ENCODE assay signal across 16 cellular contexts in genomic region chr16:85124636-85125346, GRCh38. TPM values are rescaled to one million over a fixed set of nuclear protein-coding genes. Genes with fewer than 3 reads are reported as not detected.
DNase-seq lines count a peak whose midpoint lies in the region; ATAC-seq and TF ChIP-seq lines count a peak whose summit lies in the region.
"Had no signal": no experiment of that assay in that cellular context is flagged by ENCODE, and none has a peak within 500 bp of the region (broad histone marks: within the 10 kb centered on the region; RNA-seq: fewer than 3 reads in every experiment).

No MANE protein-coding gene starts in this region.

- no TSS peak for BruUV-seq in IMR-90 (replicated peaks; lab: Mats Ljungman, UMichigan)

- TF ChIP-seq CTCF in IMR-90 (conservative IDR thresholded peaks at IDR 0.05; ENCODE audit: low read depth, low read length), result no peak
- TF ChIP-seq CTCF in thoracic aorta (IDR thresholded peaks at IDR 0.05), result no peak

- H3K4ac ChIP-seq in IMR-90 (ENCODE audit: low read depth, low read length), result peak overlapping the region; percentile 92

- H2AK5ac ChIP-seq in IMR-90 (ENCODE audit: low read depth, low read length), result peak overlapping the region; percentile 85

- no peak overlapping the region for H3K56ac ChIP-seq in IMR-90 (ENCODE audit: extremely low read depth, insufficient read depth, low read length)

- H2BK5ac ChIP-seq in IMR-90 (ENCODE audit: low read depth, low read length, poor library complexity, severe bottlenecking), result peak overlapping the region; percentile 81

- H3K79me1 ChIP-seq in IMR-90 (ENCODE audit: low read depth in 1 of 2, low read length in 2 of 2), result peaks cover 0 to 6% of the 10 kb centered on the region in 2 experiments; a peak in 1 of 4 replicates

- H3K27me3 ChIP-seq in IMR-90 (ENCODE audit: control insufficient read depth, insufficient read depth, low read length) (no peaks in the 10 kb centered on the region), thoracic aorta (replicated peaks; ENCODE audit: insufficient read depth) (no peaks in the 10 kb centered on the region)
- H3K27me3 ChIP-seq: pancreas had no signal

- H4K8ac ChIP-seq in IMR-90 (ENCODE audit: low read depth in 2 of 2, low read length in 2 of 2), result peak overlapping the region; percentile 93 to 97; a peak in 3 of 4 replicates

- no peak overlapping the region for H3K4me3 ChIP-seq in IMR-90 (ENCODE audit: insufficient read depth, low read depth, low read length)
- no peak overlapping the region for H3K4me3 ChIP-seq in thoracic aorta
- H3K4me3 ChIP-seq: pancreas had no signal

- no peak overlapping the region for H3K4me2 ChIP-seq in IMR-90 (ENCODE audit: low read depth, low read length)

- H3K36me3 ChIP-seq in IMR-90 (ENCODE audit: control insufficient read depth, insufficient read depth, low read length), result no peaks in the 10 kb centered on the region
- no peaks in the 10 kb centered on the region for H3K36me3 ChIP-seq in thoracic aorta
- H3K36me3 ChIP-seq: pancreas, WERI-Rb-1 had no signal

- H3K4me1 ChIP-seq in IMR-90 (ENCODE audit: control insufficient read depth, insufficient read depth, low read length) (peaks cover 22% of the 10 kb centered on the region), thoracic aorta (ENCODE audit: control insufficient read depth in 1 of 2, low read depth in 2 of 2) (peaks cover 38 to 53% of the 10 kb centered on the region in 2 donors)

- peak overlapping the region; percentile 97 for H2BK120ac ChIP-seq in IMR-90 (ENCODE audit: low read depth, low read length)

- peak overlapping the region; percentile 72; the same call in 1 of the 2 replicates for H2BK20ac ChIP-seq in IMR-90 (ENCODE audit: low read depth, low read length)

- peak overlapping the region; percentile 78; the same call in 2 of the 3 replicates for H2BK15ac ChIP-seq in IMR-90 (ENCODE audit: low read depth, low read length)

- DNase-seq in IMR-90, result no peak
- peak; percentile 60 for DNase-seq in SHP77 treated with DMSO at 0.1 percent for 48 hours (lab: John Stamatoyannopoulos, UW)
- DNase-seq in iris pigment epithelial cell (ENCODE audit: low read depth), result peak; percentile 18
- DNase-seq in thoracic aorta (ENCODE audit: low spot score), result no peak
- DNase-seq in NCI-H774 (lab: John Stamatoyannopoulos, UW), result no peak
- no peak for DNase-seq in UCSD-AML1 (lab: John Stamatoyannopoulos, UW; ENCODE audit: unreplicated experiment)
- DNase-seq: GF-D8; NCI-H2029; pancreas; stimulated activated CD4-positive, alpha-beta T cell treated with anti-CD3 and anti-CD28 coated beads, Interleukin-1b, Interleukin-23, amount 100 ng/mL, for 48 hours; WERI-Rb-1 had no signal

- intact Hi-C loops in IMR-90 (cut with micrococcal nuclease), result loop anchor here (2.0 kb wide), 1 partner anchor 48 kb away; no protein-coding TSS in a partner anchor

- peak overlapping the region; percentile 91 for H2AFZ ChIP-seq in IMR-90 (replicated peaks; ENCODE audit: low read length, poor library complexity)

- H4K5ac ChIP-seq in IMR-90 (ENCODE audit: low read depth, low read length), result peak overlapping the region; percentile 74

- no peak for ATAC-seq in IMR-90 (ENCODE audit: low read depth)
- ATAC-seq in thoracic aorta (ENCODE audit: insufficient number of reproducible peaks, low FRiP score, low read depth), result no peak
- ATAC-seq in HG03108 (IDR thresholded peaks at IDR 0.05; ENCODE audit: unreplicated experiment), result no peak
- ATAC-seq: CD8-positive, alpha-beta T cell had no signal

- H4K20me1 ChIP-seq in IMR-90 (ENCODE audit: insufficient read depth, low read length), result no peaks in the 10 kb centered on the region

- in situ Hi-C loops in IMR-90 (cut with MboI; ENCODE audit: low sequenced_read_pairs), result no loop called here

- CTCF ChIA-PET in IMR-90 (lab: Yijun Ruan, JAX), result interaction anchor here (1.5 to 1.6 kb wide), 2 partner anchors 10 to 48 kb away, joined by 3 to 4 read pairs; no protein-coding TSS in a partner anchor

- H3K18ac ChIP-seq in IMR-90 (ENCODE audit: low read depth, low read length), result peak overlapping the region; percentile 31

- peak overlapping the region; percentile 87 for H3K27ac ChIP-seq in IMR-90 (ENCODE audit: insufficient read depth, low read length)
- peak overlapping the region; percentile 83 to 90 for H3K27ac ChIP-seq in thoracic aorta
- H3K27ac ChIP-seq: HL-60, WERI-Rb-1 had no signal

- dilution Hi-C loops in IMR-90 (cut with HindIII; ENCODE audit: low sequenced_read_pairs, unreplicated experiment), result no loop called here

- no peak for TF ChIP-seq RAD21 in IMR-90 (IDR thresholded peaks at IDR 0.05; ENCODE audit: low read length)

- H3K23ac ChIP-seq in IMR-90 (ENCODE audit: low read depth, low read length), result peak overlapping the region; percentile 49

- H3K9me3 ChIP-seq in IMR-90 (ENCODE audit: control insufficient read depth, insufficient read depth, low read length) (no peaks in the 10 kb centered on the region), thoracic aorta (no peaks in the 10 kb centered on the region)
- H3K9me3 ChIP-seq: pancreas had no signal

- WGBS in IMR-90 (ENCODE audit: extremely low coverage in 2 of 2, insufficient read length in 1 of 2), 2 experiments, result 80% methylated on average over 5 of the region's 11 CpGs; no CpG with 5 or more reads in 1 of the 2 experiments

- H3K9ac ChIP-seq in IMR-90 (ENCODE audit: low read depth, low read length), result no peak overlapping the region

- H2AK9ac ChIP-seq in IMR-90 (replicated peaks; ENCODE audit: low read depth, low read length, poor library complexity), result peak overlapping the region; percentile 33

- peak overlapping the region; percentile 38 for H3K14ac ChIP-seq in IMR-90 (replicated peaks; ENCODE audit: low read depth, low read length)

- TF ChIP-seq POLR2A in IMR-90 (IDR thresholded peaks at IDR 0.05; ENCODE audit: low read depth, low read length), result no peak

- peak overlapping the region; percentile 78 for H4K91ac ChIP-seq in IMR-90 (ENCODE audit: insufficient read depth, low read depth, low read length)

- POLR2A ChIA-PET in IMR-90 (lab: Charles Lee; ENCODE audit: unreplicated experiment), result no interaction called here

- H3K9me1 ChIP-seq in IMR-90 (ENCODE audit: insufficient read depth, low read length), result peaks cover 11% of the 10 kb centered on the region; the same call in 1 of the 2 replicates

TF ChIP-seq in IMR-90, 13 proteins besides CTCF, POLR2A, EP300 and RAD21:
- TF ChIP-seq NFE2L2 (IDR thresholded peaks at IDR 0.05; ENCODE audit: low read depth, low read length) (peak; percentile 97), RCOR1 (IDR thresholded peaks at IDR 0.05; ENCODE audit: insufficient replicate concordance, low read length) (no peak), FOS (IDR thresholded peaks at IDR 0.05; ENCODE audit: low read depth, low read length) (no peak), MAFK (IDR thresholded peaks at IDR 0.05; ENCODE audit: low read depth, low read length) (peak; percentile 86)

RNA-seq across cellular contexts. Expression of gene CIBAR2, which starts 12.5 kb away (rescaled TPM):
- total RNA-seq in IMR-90 (2012; rRNA removed), result 0.18 TPM in 1 of 2 replicates, not detected in the other
- polyA plus RNA-seq in IMR-90 (2012; rRNA removed), result 0.16 and 0.24 TPM in 2 replicates
- polyA plus RNA-seq in IMR-90 (2012; cell fraction: cytosol; rRNA removed), result not detected in 2 replicates
- 2.0 and 3.7 TPM in 2 replicates for polyA plus RNA-seq in IMR-90 (2012; cell fraction: nucleus; rRNA removed; ENCODE audit: low replicate concordance)
- total RNA-seq in thoracic aorta, result not detected
- total RNA-seq: CD8-positive, alpha-beta T cell; mesenteric fat pad; pancreas had no signal
- polyA plus RNA-seq: esophagus had no signal

Comparison
In these comparisons a context has a peak if more than half of its experiments do, and no peak if none do; other contexts are left out.
1. DNase-seq: peak in SHP77 treated with DMSO at 0.1 percent for 48 hours (single experiment) and iris pigment epithelial cell (single experiment); none in IMR-90 (single experiment), thoracic aorta (single experiment), NCI-H774 (single experiment) and UCSD-AML1 (single experiment).